ENCODE assay signal across 2 cellular contexts in the genomic region with DNA sequence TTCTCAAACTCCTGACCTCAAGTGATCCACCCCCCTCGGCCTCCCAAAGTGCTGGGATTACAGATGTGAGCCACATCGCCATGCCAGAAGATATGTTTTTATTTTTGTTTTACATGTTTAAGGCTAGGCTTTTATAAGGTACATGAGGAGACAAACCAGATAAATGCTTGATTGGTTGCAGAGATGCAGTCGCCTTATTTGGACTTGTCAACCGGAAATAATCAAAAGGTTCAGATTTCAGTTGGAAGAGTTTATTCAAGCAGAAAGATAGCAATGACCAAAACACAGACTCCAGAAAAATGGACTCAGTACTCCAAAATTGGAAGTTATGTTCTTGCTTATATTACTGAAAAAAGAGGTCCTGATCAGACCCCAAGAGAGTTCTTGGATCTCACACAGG. TPM values are rescaled to one million over a fixed set of nuclear protein-coding genes. Genes with fewer than 3 reads are reported as not detected.
"Had no signal": no experiment of that assay in that cellular context is flagged by ENCODE, and none has a peak within 500 bp of the region (broad histone marks: within the 10 kb centered on the region; RNA-seq: fewer than 3 reads in every experiment).

No MANE protein-coding gene starts in this region.

RNA-seq across cellular contexts. Expression of a gene that starts 1.8 kb away (rescaled TPM):
- total RNA-seq: MCF 10A had no signal

RNA-seq across cellular contexts. Expression of a gene that starts 37.3 kb away (rescaled TPM):
- total RNA-seq: MCF 10A had no signal

RNA-seq across cellular contexts. Expression of a gene that starts 52.0 kb away (rescaled TPM):
- total RNA-seq: ascending aorta, MCF 10A had no signal
